ENCODE assay signal across 8 cellular contexts in the genomic region with DNA sequence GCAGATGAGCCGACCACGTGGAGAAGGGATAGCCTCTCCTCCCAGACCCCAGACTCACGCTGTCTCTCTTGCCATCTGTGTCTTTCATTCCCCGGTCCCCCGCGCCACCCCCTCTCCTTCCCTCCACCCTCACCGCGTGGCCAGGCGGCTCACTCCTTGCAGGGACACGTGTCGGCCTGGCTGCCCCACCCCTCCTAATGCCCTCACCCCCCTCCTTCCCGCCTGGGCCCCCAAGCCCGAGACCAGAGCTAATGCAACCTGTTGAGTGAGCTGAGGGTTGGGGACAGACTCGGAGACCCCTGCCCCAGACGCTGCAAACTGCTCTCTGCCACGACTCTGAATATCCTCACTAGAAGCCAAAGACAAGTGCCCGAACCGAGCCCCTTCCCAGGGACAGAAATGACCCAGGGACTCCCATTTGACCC. TPM values are rescaled to one million over a fixed set of nuclear protein-coding genes. Genes with fewer than 3 reads are reported as not detected.
DNase-seq lines count a peak whose midpoint lies in the region; ATAC-seq and TF ChIP-seq lines count a peak whose summit lies in the region.

No MANE protein-coding gene starts in this region.

- peak overlapping the region; percentile 90 for H3K4me3 Mint-ChIP-seq in activated naive CD8-positive, alpha-beta T cell treated with anti-CD3 and anti-CD28 coated beads for 36 hours

- CTCF ChIA-PET in HEK293T (lab: Yijun Ruan, JAX) = no interaction called here

- peak; percentile 57 for ATAC-seq in GM19023 (IDR thresholded peaks at IDR 0.05; ENCODE audit: unreplicated experiment)
- ATAC-seq in gastrocnemius medialis = no peak
- ATAC-seq in HG03108 (IDR thresholded peaks at IDR 0.05; ENCODE audit: unreplicated experiment) = no peak

- H3K23ac ChIP-seq in mesendoderm (ENCODE audit: low read length) = no peak overlapping the region

- H3K4me2 ChIP-seq in mesendoderm (ENCODE audit: low read length) = peak overlapping the region; percentile 48

- H3K9me3 ChIP-seq in thyroid gland (no peaks in the 10 kb centered on the region), gastrocnemius medialis (no peaks in the 10 kb centered on the region)

- peaks cover 26% of the 10 kb centered on the region for H3K4me1 Mint-ChIP-seq in activated naive CD8-positive, alpha-beta T cell treated with anti-CD3 and anti-CD28 coated beads for 36 hours

- no peaks in the 10 kb centered on the region for H3K27me3 ChIP-seq in mesendoderm (ENCODE audit: insufficient read depth, low read length, poor library complexity)
- no peaks in the 10 kb centered on the region for H3K27me3 ChIP-seq in thyroid gland
- H3K27me3 ChIP-seq in gastrocnemius medialis = peaks cover 0 to 2% (median 0%) of the 10 kb centered on the region in 3 donors

- H3K4me1 ChIP-seq in mesendoderm (ENCODE audit: control insufficient read depth, low read depth, low read length) = no peaks in the 10 kb centered on the region
- H3K4me1 ChIP-seq in thyroid gland = no peaks in the 10 kb centered on the region
- no peaks in the 10 kb centered on the region for H3K4me1 ChIP-seq in gastrocnemius medialis

- H3K27me3 Mint-ChIP-seq in activated naive CD8-positive, alpha-beta T cell treated with anti-CD3 and anti-CD28 coated beads for 36 hours = no peaks in the 10 kb centered on the region

- H3K18ac ChIP-seq in mesendoderm (ENCODE audit: low read length) = peak overlapping the region; percentile 19

- no peak overlapping the region for H2AK5ac ChIP-seq in mesendoderm (ENCODE audit: low read length)

- DNase-seq in NCI-H524 treated with DMSO at 0.1 percent for 48 hours (lab: John Stamatoyannopoulos, UW) = peak; percentile 32
- DNase-seq in activated naive CD8-positive, alpha-beta T cell treated with anti-CD3 and anti-CD28 coated beads for 36 hours = peak; percentile 53
- DNase-seq in mesendoderm = peak; percentile 8
- DNase-seq in thyroid gland = peak; percentile 30 to 42
- DNase-seq in gastrocnemius medialis = no peak
- DNase-seq in HEK293T (ENCODE audit: extremely low spot score) = no peak

- H2BK15ac ChIP-seq in mesendoderm (replicated peaks; ENCODE audit: low read depth) = no peak overlapping the region

- peak overlapping the region; percentile 54 for H3K4me3 ChIP-seq in mesendoderm (ENCODE audit: low read length)
- peak overlapping the region in 2 of 3 donors; percentile 22 to 25 for H3K4me3 ChIP-seq in thyroid gland (replicated peaks in 1 of 3)
- peak overlapping the region in 2 of 4 donors; percentile 10 for H3K4me3 ChIP-seq in gastrocnemius medialis

- H3K9ac ChIP-seq in mesendoderm (ENCODE audit: low read length) = peak overlapping the region; percentile 70

- H3K36me3 ChIP-seq in mesendoderm (ENCODE audit: control insufficient read depth, insufficient read depth, low read length) (no peaks in the 10 kb centered on the region), thyroid gland (no peaks in the 10 kb centered on the region), gastrocnemius medialis (no peaks in the 10 kb centered on the region)

- no peak overlapping the region for H2BK120ac ChIP-seq in mesendoderm (ENCODE audit: low read depth, low read length)

- no CpG with 5 or more reads among the region's 18 CpGs for WGBS in mesendoderm (ENCODE audit: extremely low coverage, insufficient coverage, low lambda C conversion rate)
- 0 to 3% methylated on average over 4 to 5 of the region's 18 CpGs for WGBS in thyroid gland, 2 donors

- H3K9me3 Mint-ChIP-seq in activated naive CD8-positive, alpha-beta T cell treated with anti-CD3 and anti-CD28 coated beads for 36 hours = no peaks in the 10 kb centered on the region

- TF ChIP-seq CTCF in thyroid gland (IDR thresholded peaks at IDR 0.05) (no peak), gastrocnemius medialis (IDR thresholded peaks at IDR 0.05 in 4 of 5, conservative IDR thresholded peaks at IDR 0.05 in 1 of 5) (no peak)

- H3K79me1 ChIP-seq in mesendoderm (ENCODE audit: low read length) = no peaks in the 10 kb centered on the region

- intact Hi-C loops in thyroid gland (cut with DNase I) = no loop called here
- intact Hi-C loops in gastrocnemius medialis (cut with DNase I; ENCODE audit: low total_unique reads) = no loop called here

- H3K56ac ChIP-seq in mesendoderm (ENCODE audit: low read length) = peak overlapping the region; percentile 83

- no peak overlapping the region for H4K5ac ChIP-seq in mesendoderm (ENCODE audit: low read length)

- H3K36me3 Mint-ChIP-seq in activated naive CD8-positive, alpha-beta T cell treated with anti-CD3 and anti-CD28 coated beads for 36 hours = peaks cover 45% of the 10 kb centered on the region

- no peak overlapping the region for H4K8ac ChIP-seq in mesendoderm (ENCODE audit: low read depth, low read length)

- no peak for TF ChIP-seq POLR2A in thyroid gland (IDR thresholded peaks at IDR 0.05)
- TF ChIP-seq POLR2A in gastrocnemius medialis (IDR thresholded peaks at IDR 0.05) = no peak

- in situ Hi-C loops in gastrocnemius medialis (cut with MboI; ENCODE audit: low sequenced_read_pairs in 4 of 4) = no loop called here

- no peak overlapping the region for H2BK5ac ChIP-seq in mesendoderm (ENCODE audit: low read length)

- H3K27ac Mint-ChIP-seq in activated naive CD8-positive, alpha-beta T cell treated with anti-CD3 and anti-CD28 coated beads for 36 hours = peak overlapping the region; percentile 96

- H3K27ac ChIP-seq in mesendoderm (ENCODE audit: low read depth, low read length) (no peak overlapping the region), thyroid gland (no peak overlapping the region), gastrocnemius medialis (no peak overlapping the region)

- peaks cover 7% of the 10 kb centered on the region for H3K79me2 ChIP-seq in mesendoderm (ENCODE audit: control insufficient read depth, insufficient read depth, low read length)

- H3K4ac ChIP-seq in mesendoderm (ENCODE audit: low read depth, low read length) = no peak overlapping the region

- POLR2A ChIA-PET in HEK293T (lab: Yijun Ruan, JAX) = no interaction called here

TF ChIP-seq in HEK293T, 16 proteins besides CTCF, POLR2A, EP300 and RAD21:
- TF ChIP-seq CTBP1 (IDR thresholded peaks at IDR 0.05; ENCODE audit: borderline replicate concordance) = no peak
- TF ChIP-seq FOXM1 (IDR thresholded peaks at IDR 0.05; ENCODE audit: borderline replicate concordance) = no peak
- TF ChIP-seq L3MBTL2 (conservative IDR thresholded peaks at IDR 0.05) = no peak
- TF ChIP-seq TARDBP (IDR thresholded peaks at IDR 0.05) = no peak
- TF ChIP-seq, protein P1, sequence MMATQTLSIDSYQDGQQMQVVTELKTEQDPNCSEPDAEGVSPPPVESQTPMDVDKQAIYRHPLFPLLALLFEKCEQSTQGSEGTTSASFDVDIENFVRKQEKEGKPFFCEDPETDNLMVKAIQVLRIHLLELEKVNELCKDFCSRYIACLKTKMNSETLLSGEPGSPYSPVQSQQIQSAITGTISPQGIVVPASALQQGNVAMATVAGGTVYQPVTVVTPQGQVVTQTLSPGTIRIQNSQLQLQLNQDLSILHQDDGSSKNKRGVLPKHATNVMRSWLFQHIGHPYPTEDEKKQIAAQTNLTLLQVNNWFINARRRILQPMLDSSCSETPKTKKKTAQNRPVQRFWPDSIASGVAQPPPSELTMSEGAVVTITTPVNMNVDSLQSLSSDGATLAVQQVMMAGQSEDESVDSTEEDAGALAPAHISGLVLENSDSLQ (IDR thresholded peaks at IDR 0.05) = no peak
- no peak for TF ChIP-seq ARNT (IDR thresholded peaks at IDR 0.05)
- no peak for TF ChIP-seq FOXA1 (IDR thresholded peaks at IDR 0.05)
- no peak for TF ChIP-seq BHLHE40 (IDR thresholded peaks at IDR 0.05; ENCODE audit: borderline replicate concordance)
- TF ChIP-seq ELF4 (IDR thresholded peaks at IDR 0.05) = no peak
- TF ChIP-seq NFRKB (IDR thresholded peaks at IDR 0.05) = no peak
- no peak for TF ChIP-seq FOXK2 (IDR thresholded peaks at IDR 0.05)
TF ChIP-seq in HEK293T: peak in this region for 0.

RNA-seq across cellular contexts. Expression of gene SLC38A5, which starts 1.8 kb away (rescaled TPM):
- total RNA-seq in activated naive CD8-positive, alpha-beta T cell treated with anti-CD3 and anti-CD28 coated beads for 36 hours = 100 to 1,000 TPM; 146 to 156 TPM
- polyA plus RNA-seq in mesendoderm (2013, experiment 1 of 2) = 73.8 TPM
- polyA plus RNA-seq in mesendoderm (2013, experiment 2 of 2) = 70.1 TPM
- total RNA-seq in thyroid gland (10 to 100 TPM in 3 of 4 donors, 1 to 10 TPM in 1; 9.9 to 76.8 (median 40.1) TPM), gastrocnemius medialis (under 1 TPM in 2 of 4 donors, not detected in 2; 0.46 to 0.69 TPM)

RNA-seq across cellular contexts. Expression of gene FTSJ1, which starts 7.7 kb away (rescaled TPM):
- 10 to 100 TPM; 98.7 to 98.8 TPM for total RNA-seq in activated naive CD8-positive, alpha-beta T cell treated with anti-CD3 and anti-CD28 coated beads for 36 hours
- polyA plus RNA-seq in mesendoderm (2013, experiment 1 of 2) = 55.1 TPM
- 54.7 TPM for polyA plus RNA-seq in mesendoderm (2013, experiment 2 of 2)
- 10 to 100 TPM; 45.9 to 64.9 (median 62.5) TPM for total RNA-seq in thyroid gland
- total RNA-seq in gastrocnemius medialis = 10 to 100 TPM; 31.4 to 47.7 (median 38.2) TPM

RNA-seq across cellular contexts. Expression of gene PORCN, which starts 40.5 kb away (rescaled TPM):
- total RNA-seq in activated naive CD8-positive, alpha-beta T cell treated with anti-CD3 and anti-CD28 coated beads for 36 hours = 10 to 100 TPM; 11.0 to 11.9 TPM
- 7.3 TPM for polyA plus RNA-seq in mesendoderm (2013, experiment 1 of 2)
- 6.8 TPM for polyA plus RNA-seq in mesendoderm (2013, experiment 2 of 2)
- total RNA-seq in thyroid gland (10 to 100 TPM; 14.5 to 36.4 (median 21.4) TPM), gastrocnemius medialis (10 to 100 TPM; 11.4 to 18.7 (median 12.3) TPM)

RNA-seq across cellular contexts. Expression of gene EBP, which starts 53.3 kb away (rescaled TPM):
- total RNA-seq in activated naive CD8-positive, alpha-beta T cell treated with anti-CD3 and anti-CD28 coated beads for 36 hours = 100 to 1,000 TPM; 165 to 169 TPM
- 81.5 TPM for polyA plus RNA-seq in mesendoderm (2013, experiment 1 of 2)
- polyA plus RNA-seq in mesendoderm (2013, experiment 2 of 2) = 84.1 TPM
- 10 to 100 TPM; 11.0 to 43.5 (median 35.5) TPM for total RNA-seq in thyroid gland
- 1 to 10 TPM; 2.7 to 5.3 (median 4.3) TPM for total RNA-seq in gastrocnemius medialis

RNA-seq across cellular contexts. Expression of gene SSX4B, which starts 56.5 kb away (rescaled TPM):
- not detected for total RNA-seq in activated naive CD8-positive, alpha-beta T cell treated with anti-CD3 and anti-CD28 coated beads for 36 hours
- polyA plus RNA-seq in mesendoderm (2013, experiment 1 of 2) = 0.35 TPM
- polyA plus RNA-seq in mesendoderm (2013, experiment 2 of 2) = not detected
- not detected for total RNA-seq in thyroid gland
- total RNA-seq in gastrocnemius medialis = not detected

Comparison
In these comparisons a context has a peak if more than half of its experiments do, and no peak if none do; other contexts are left out.
1. DNase-seq: peak in NCI-H524 treated with DMSO at 0.1 percent for 48 hours (single experiment), activated naive CD8-positive, alpha-beta T cell treated with anti-CD3 and anti-CD28 coated beads for 36 hours (single experiment), mesendoderm (single experiment) and thyroid gland (2 of 2); none in gastrocnemius medialis (0 of 2) and HEK293T (single experiment).
2. RNA of gene SLC38A5, which starts 1.8 kb away (total RNA-seq): 146 to 156 TPM in activated naive CD8-positive, alpha-beta T cell treated with anti-CD3 and anti-CD28 coated beads for 36 hours and 9.9 to 76.8 TPM in thyroid gland; 0.46 to 0.69 TPM in gastrocnemius medialis; every median in the first group is over 4 times any median in the second.